In genomic region chr5:37248387-37248969, GRCh38 we compare ENCODE assay signal across 8 cellular contexts. TPM values are rescaled to one million over a fixed set of nuclear protein-coding genes. Genes with fewer than 3 reads are reported as not detected.
DNase-seq lines count a peak whose midpoint lies in the region; ATAC-seq and TF ChIP-seq lines count a peak whose summit lies in the region.

No MANE protein-coding gene starts in this region.

- H3K36me3 ChIP-seq in OCI-LY7 (ENCODE audit: insufficient read depth, low read length), result no peaks in the 10 kb centered on the region

- no peak overlapping the region for H3K4me3 ChIP-seq in OCI-LY7 (ENCODE audit: low read depth, low read length, poor library complexity, severe bottlenecking)

- no peaks in the 10 kb centered on the region for H3K9me3 Mint-ChIP-seq in effector memory CD8-positive, alpha-beta T cell
- peaks cover 13% of the 10 kb centered on the region for H3K9me3 Mint-ChIP-seq in nephron progenitor cell

- peak overlapping the region; percentile 97 for H3K27ac Mint-ChIP-seq in effector memory CD8-positive, alpha-beta T cell
- H3K27ac Mint-ChIP-seq in nephron progenitor cell, result no peak overlapping the region

- peak; percentile 11 for DNase-seq in NCI-H345 (lab: John Stamatoyannopoulos, UW)
- no peak for DNase-seq in NCI-H345 treated with DMSO at 0.1 percent for 48 hours (lab: John Stamatoyannopoulos, UW; ENCODE audit: unreplicated experiment)
- DNase-seq in OCI-LY7 (ENCODE audit: low spot score), result no peak
- no peak for DNase-seq in effector memory CD8-positive, alpha-beta T cell
- no peak for DNase-seq in nephron progenitor cell
- no peak for DNase-seq in NCI-H2029 (lab: John Stamatoyannopoulos, UW)

- peak overlapping the region; percentile 90 to 92 for H3K4me3 Mint-ChIP-seq in effector memory CD8-positive, alpha-beta T cell
- peak overlapping the region; percentile 84 for H3K4me3 Mint-ChIP-seq in nephron progenitor cell

- H3K9me3 ChIP-seq in OCI-LY7 (ENCODE audit: low read length), result no peaks in the 10 kb centered on the region

- peaks cover 6 to 12% of the 10 kb centered on the region in 2 donors for H3K4me1 Mint-ChIP-seq in effector memory CD8-positive, alpha-beta T cell (ENCODE audit: low read depth in 2 of 2)
- H3K4me1 Mint-ChIP-seq in nephron progenitor cell, result peaks cover 26% of the 10 kb centered on the region

- CTCF ChIA-PET in OCI-LY7 (lab: Charles Lee; ENCODE audit: unreplicated experiment), result no interaction called here

- no peaks in the 10 kb centered on the region for H3K36me3 Mint-ChIP-seq in effector memory CD8-positive, alpha-beta T cell (ENCODE audit: insufficient read depth)
- H3K36me3 Mint-ChIP-seq in nephron progenitor cell (ENCODE audit: low read depth), result peaks cover 3% of the 10 kb centered on the region

- no peaks in the 10 kb centered on the region for H3K9me2 ChIP-seq in OCI-LY7 (ENCODE audit: insufficient read depth, low read length)

- H3K4me1 ChIP-seq in OCI-LY7 (ENCODE audit: insufficient read depth, low read length, poor library complexity, severe bottlenecking), result no peaks in the 10 kb centered on the region

- H3K79me2 ChIP-seq in OCI-LY7 (ENCODE audit: insufficient read depth, low read depth, low read length), result no peaks in the 10 kb centered on the region

- POLR2A ChIA-PET in OCI-LY7 (lab: Charles Lee), result no interaction called here

- ATAC-seq in effector memory CD8-positive, alpha-beta T cell (replicated peaks), result no peak
- ATAC-seq in HG02678 (IDR thresholded peaks at IDR 0.05; ENCODE audit: unreplicated experiment), result no peak
- no peak for ATAC-seq in HG02759 (IDR thresholded peaks at IDR 0.05; ENCODE audit: unreplicated experiment)

- H3K27ac ChIP-seq in OCI-LY7 (ENCODE audit: low read depth, low read length, poor library complexity, severe bottlenecking), result no peak overlapping the region

- no peaks in the 10 kb centered on the region for H3K27me3 Mint-ChIP-seq in effector memory CD8-positive, alpha-beta T cell
- peaks cover 3% of the 10 kb centered on the region for H3K27me3 Mint-ChIP-seq in nephron progenitor cell (ENCODE audit: low read depth, poor library complexity)

- no peak overlapping the region for H2AFZ ChIP-seq in OCI-LY7 (ENCODE audit: low read length)

- peak overlapping the region; percentile 51; the same call in 1 of the 2 replicates for H3K4me2 ChIP-seq in OCI-LY7 (ENCODE audit: low read length)

- no TSS peak for BruUV-seq in OCI-LY7 (replicated peaks; lab: Mats Ljungman, UMichigan)

- no peaks in the 10 kb centered on the region for H4K20me1 ChIP-seq in OCI-LY7 (ENCODE audit: insufficient read depth, low read length)

- TF ChIP-seq CTCF in OCI-LY7 (conservative IDR thresholded peaks at IDR 0.05; ENCODE audit: low read length) (no peak), nephron progenitor cell (IDR thresholded peaks at IDR 0.05) (no peak)

- intact Hi-C loops in OCI-LY7 (cut with micrococcal nuclease; ENCODE audit: unreplicated experiment), result no loop called here

RNA-seq across cellular contexts. Expression of gene CPLANE1, which starts 0.7 kb away (rescaled TPM):
- not detected in 2 replicates for total RNA-seq in OCI-LY7 (2014; rRNA removed; shearing (Covaris generic))
- total RNA-seq in OCI-LY7 (2022), result 0.07 and 0.21 TPM in 2 replicates
